In the genomic region with DNA sequence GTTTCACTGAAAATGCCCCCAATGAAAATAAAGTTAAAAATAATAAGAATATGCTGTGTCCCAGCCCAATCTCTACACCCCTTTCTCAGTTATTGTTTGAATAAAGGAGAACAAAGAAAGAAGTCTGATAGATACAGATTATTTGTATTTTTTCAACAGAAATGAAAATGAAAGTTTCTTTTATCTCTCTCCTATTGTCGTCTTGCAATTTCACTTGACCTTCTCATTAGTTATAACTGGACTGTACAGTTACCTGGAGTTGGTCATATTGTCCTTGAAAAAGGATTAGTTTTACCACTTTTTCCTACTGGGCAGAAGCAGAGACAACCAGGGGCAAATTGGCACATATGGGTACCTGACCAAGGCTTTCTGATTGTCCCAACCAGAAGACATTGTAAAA, we compare ENCODE assay signal across 27 cellular contexts.
"Had no signal": no experiment of that assay in that cellular context is flagged by ENCODE, and none has a peak within 500 bp of the region (broad histone marks: within the 10 kb centered on the region; RNA-seq: fewer than 3 reads in every experiment).

No MANE protein-coding gene starts in this region.

- H3K36me3 ChIP-seq: colonic mucosa, gastroesophageal sphincter, heart left ventricle, neutrophil, right lobe of liver, suprapubic skin, transverse colon, upper lobe of right lung had no signal

- H2AFZ ChIP-seq: hepatocyte, parathyroid adenoma had no signal

- H3K9ac ChIP-seq: parathyroid adenoma had no signal

- H3K9me3 ChIP-seq: colonic mucosa, gastroesophageal sphincter, heart left ventricle, mucosa of descending colon, neutrophil, right lobe of liver, suprapubic skin, transverse colon, upper lobe of right lung had no signal

- H3K27me3 ChIP-seq: colonic mucosa, gastroesophageal sphincter, heart left ventricle, hepatocyte, neutrophil, right lobe of liver, suprapubic skin, transverse colon, upper lobe of right lung had no signal

- H3K4me3 ChIP-seq: colonic mucosa, gastroesophageal sphincter, heart left ventricle, hepatocyte, lung, mucosa of descending colon, right lobe of liver, suprapubic skin, transverse colon, upper lobe of right lung had no signal

- H3K79me2 ChIP-seq: hepatocyte, parathyroid adenoma had no signal

- DNase-seq: colonic mucosa; effector CD8-positive, alpha-beta T cell; endodermal cell; foreskin fibroblast; heart left ventricle; kidney; mucosa of descending colon; naive B cell; right lobe of liver; small intestine; stimulated activated CD4-positive, alpha-beta T cell treated with anti-CD3 and anti-CD28 coated beads, Interleukin-15, amount 100 ng/mL, for 24 hours; stimulated activated CD4-positive, alpha-beta T cell treated with anti-CD3 and anti-CD28 coated beads, Interleukin-2, amount 100 ng/mL, for 48 hours; stimulated activated CD8-positive, alpha-beta memory T cell treated with anti-CD3 and anti-CD28 coated beads, Interleukin-4, amount 100 ng/mL, for 48 hours; stimulated activated naive CD4-positive, alpha-beta T cell; stimulated activated naive CD8-positive, alpha-beta T cell treated with anti-CD3 and anti-CD28 coated beads, Interleukin-15, amount 100 ng/mL, for 72 hours; transverse colon; upper lobe of right lung had no signal

- ATAC-seq: esophagus mucosa; gastroesophageal sphincter; heart left ventricle; left lobe of liver; mucosa of descending colon; natural killer cell treated with Interleukin-12 subunit alpha and Interleukin-12 subunit beta and Interleukin-15 and Interleukin-18, amount 100 ng/mL, for 72 hours; right lobe of liver; stimulated activated naive CD8-positive, alpha-beta T cell treated with anti-CD3 and anti-CD28 coated beads, Interleukin-15, amount 100 ng/mL, for 72 hours; upper lobe of right lung had no signal

- H3K4me2 ChIP-seq: hepatocyte had no signal

- H3K4me1 ChIP-seq: colonic mucosa, gastroesophageal sphincter, heart left ventricle, parathyroid adenoma, right lobe of liver, suprapubic skin, upper lobe of right lung had no signal

- H3K27ac ChIP-seq: colonic mucosa, epithelial cell of prostate, gastroesophageal sphincter, heart left ventricle, hepatocyte, neutrophil, parathyroid adenoma, right lobe of liver, suprapubic skin, upper lobe of right lung had no signal
